In the genomic region with DNA sequence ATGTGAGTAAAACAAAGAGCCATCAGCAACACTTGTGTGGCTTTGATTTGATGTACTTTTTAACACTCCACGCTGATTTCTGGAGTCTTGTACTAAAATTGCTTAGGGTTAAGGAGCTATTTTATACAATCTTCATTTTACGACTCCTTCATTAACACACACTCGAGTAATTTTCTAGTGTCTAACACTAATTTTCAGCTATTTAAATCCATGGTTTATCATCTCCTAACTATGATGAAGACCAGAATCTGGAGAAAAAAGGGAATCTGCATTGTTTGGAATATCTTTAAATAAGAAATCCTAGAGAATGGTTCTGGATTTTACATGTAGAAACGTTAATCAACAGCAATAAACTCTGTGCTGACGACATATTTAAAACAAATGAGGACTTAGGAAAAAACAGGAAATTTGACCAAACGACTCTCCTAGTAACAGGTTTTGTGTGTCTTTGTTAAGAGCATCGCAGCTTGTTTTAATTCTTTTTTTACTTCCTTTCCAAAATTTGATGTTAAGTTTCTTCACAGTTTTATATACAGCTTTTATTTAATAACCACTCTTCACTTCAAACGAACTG, we compare ENCODE assay signal across 14 cellular contexts.
A peak's percentile ranks its signal among the peaks of the same experiment; 100 is the strongest.
DNase-seq lines count a peak whose midpoint lies in the region; ATAC-seq, FAIRE-seq and TF ChIP-seq lines count a peak whose summit lies in the region.
"Had no signal": no experiment of that assay in that cellular context is flagged by ENCODE, and none has a peak within 500 bp of the region (broad histone marks: within the 10 kb centered on the region; RNA-seq: fewer than 3 reads in every experiment).

No MANE protein-coding gene starts in this region.

- in situ Hi-C loops in Panc1 (cut with HindIII; ENCODE audit: low pct_unique_long_range_greater_than_20kb, low sequenced_read_pairs): no loop called here

- H3K27ac ChIP-seq in Panc1 (ENCODE audit: low read length): peak overlapping the region; percentile 96
- peak overlapping the region; percentile 21 for H3K27ac ChIP-seq in muscle layer of colon (ENCODE audit: low read depth, low read length)
- H3K27ac ChIP-seq in pancreas: peak overlapping the region in 1 of 4 donors; percentile 0

- no peak overlapping the region for H3K4me3 ChIP-seq in Panc1 (ENCODE audit: low read depth in 2 of 2, low read length in 2 of 2)
- peak overlapping the region in 1 of 2 donors; percentile 26 for H3K4me3 ChIP-seq in muscle layer of colon (ENCODE audit: low read depth in 1 of 2, low read length in 2 of 2)
- H3K4me3 ChIP-seq in pancreas: no peak overlapping the region

- no TSS peak for BruUV-seq in Panc1 (replicated peaks; lab: Mats Ljungman, UMichigan)

- no peaks in the 10 kb centered on the region for H3K36me3 ChIP-seq in Panc1 (ENCODE audit: control insufficient read depth, insufficient read depth, low read length)
- H3K36me3 ChIP-seq in muscle layer of colon (ENCODE audit: insufficient read depth, low read length): no peaks in the 10 kb centered on the region
- no peaks in the 10 kb centered on the region for H3K36me3 ChIP-seq in pancreas

- WGBS in pancreas, 2 donors: 73 to 74% methylated on average over 8 of the region's 8 CpGs

- FAIRE-seq in endometrium (lab: Jason Lieb, UNC) (peak; percentile 53), pancreas (lab: Jason Lieb, UNC) (no peak)

- POLR2A ChIA-PET in Panc1 (lab: Charles Lee): interaction anchor here (0.7 kb wide), 1 partner anchor 909 kb away, joined by 7 read pairs; no protein-coding TSS in a partner anchor
- POLR2A ChIA-PET in GM10248 (lab: Yijun Ruan, JAX): interaction anchor here (0.5 kb wide), 1 partner anchor 157 kb away, joined by 5 read pairs; no protein-coding TSS in a partner anchor

- peak overlapping the region; percentile 21 for H3K9ac ChIP-seq in muscle layer of colon (ENCODE audit: low read length)

- no peak for TF ChIP-seq CTCF in Panc1 (IDR thresholded peaks at IDR 0.05)
- TF ChIP-seq CTCF in GM10248 (IDR thresholded peaks at IDR 0.05; ENCODE audit: control extremely low read depth, extremely low read depth, low read depth, missing control alignments): no peak
- no peak for TF ChIP-seq CTCF in pancreas (IDR thresholded peaks at IDR 0.05)

- DNase-seq in Panc1 (ENCODE audit: low read depth, low spot score) (no peak), superior temporal gyrus (ENCODE audit: extremely low spot score) (peak; percentile 60), NK-92 (lab: John Stamatoyannopoulos, UW; ENCODE audit: unreplicated experiment) (no peak), cortex of kidney (lab: John Stamatoyannopoulos, UW) (no peak), GM10248 (ENCODE audit: extremely low spot score) (no peak), pancreas (no peak)
- DNase-seq: activated CD4-positive, alpha-beta T cell treated with anti-CD3 and anti-CD28 coated beads for 36 hours; activated T-cell treated with anti-CD3 and anti-CD28 coated beads, Interleukin-2, amount 50 U/mL, for 72 hours; CD8-positive, alpha-beta memory T cell; stimulated activated CD4-positive, alpha-beta T cell treated with anti-CD3 and anti-CD28 coated beads, Interleukin-4, amount 100 ng/mL, for 1 hour; stimulated activated naive CD8-positive, alpha-beta T cell treated with anti-CD3 and anti-CD28 coated beads, Interleukin-15, Interleukin-2, amounts not matched to agents 100 U/mL and 50 U/mL, for 24 hours; T-helper 1 cell had no signal

- H3K27me3 ChIP-seq in Panc1 (ENCODE audit: control insufficient read depth, insufficient read depth, low read length) (no peaks in the 10 kb centered on the region), muscle layer of colon (ENCODE audit: control insufficient read depth in 1 of 2, insufficient read depth in 2 of 2, low read length in 2 of 2) (no peaks in the 10 kb centered on the region), pancreas (no peaks in the 10 kb centered on the region)

- CTCF ChIA-PET in Panc1 (lab: Charles Lee) (no interaction called here), GM10248 (lab: Yijun Ruan, JAX) (interaction anchor here (1.2 to 1.3 kb wide), 4 partner anchors 11 to 18 kb away, joined by 3 to 4 read pairs (median 3); no protein-coding TSS in a partner anchor)

- H3K9me3 ChIP-seq in Panc1 (ENCODE audit: control insufficient read depth, insufficient read depth, low read depth, low read length) (no peaks in the 10 kb centered on the region), muscle layer of colon (ENCODE audit: low read length) (no peaks in the 10 kb centered on the region), pancreas (no peaks in the 10 kb centered on the region)

- ATAC-seq in Panc1 (no peak), pancreas (no peak)
- ATAC-seq: activated CD4-positive, alpha-beta T cell treated with anti-CD3 and anti-CD28 coated beads for 36 hours; activated T-cell treated with anti-CD3 and anti-CD28 coated beads, Interleukin-2, amount 50 U/mL, for 72 hours; stimulated activated naive CD8-positive, alpha-beta T cell treated with anti-CD3 and anti-CD28 coated beads, Interleukin-15, Interleukin-2, amounts not matched to agents 100 U/mL and 50 U/mL, for 24 hours had no signal

- H3K4me1 ChIP-seq in Panc1 (ENCODE audit: control insufficient read depth, insufficient read depth, low read length): peaks cover 41% of the 10 kb centered on the region
- H3K4me1 ChIP-seq in muscle layer of colon (ENCODE audit: insufficient read depth, low read length): peaks cover 43% of the 10 kb centered on the region
- H3K4me1 ChIP-seq in pancreas: peaks cover 20 to 27% (median 23%) of the 10 kb centered on the region in 3 donors

- intact Hi-C loops in Panc1 (cut with micrococcal nuclease; ENCODE audit: unreplicated experiment) (no loop called here), pancreas (cut with DNase I) (no loop called here)
